ENCODE assay signal across 3 cellular contexts in the genomic region with DNA sequence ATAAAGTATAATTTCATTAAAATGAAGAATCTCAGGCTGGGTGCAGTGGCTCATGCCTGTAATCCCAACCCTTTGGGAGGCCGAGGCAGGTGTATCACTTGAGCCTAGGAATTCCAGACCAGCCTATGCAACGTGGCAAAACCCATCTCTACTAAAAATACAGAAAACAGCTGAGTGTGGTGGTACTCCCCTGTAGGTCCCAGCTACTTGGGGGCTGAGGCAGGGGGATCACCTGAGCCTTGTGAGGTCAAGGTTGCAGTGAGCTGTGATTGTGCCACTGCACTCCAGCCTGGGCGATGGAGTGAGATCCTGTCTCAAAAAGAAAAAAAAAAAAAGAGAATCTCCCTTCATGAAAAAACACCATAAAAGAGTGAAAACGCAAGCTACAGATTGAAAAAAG. TPM values are rescaled to one million over a fixed set of nuclear protein-coding genes. Genes with fewer than 3 reads are reported as not detected.
"Had no signal": no experiment of that assay in that cellular context is flagged by ENCODE, and none has a peak within 500 bp of the region (broad histone marks: within the 10 kb centered on the region; RNA-seq: fewer than 3 reads in every experiment).

No MANE protein-coding gene starts in this region.

RNA-seq across cellular contexts. Expression of a gene that starts 55.6 kb away (rescaled TPM):
- polyA plus RNA-seq: heart right ventricle, stomach, urinary bladder had no signal
